Comparison of ENCODE assay signal across 13 cellular contexts in the genomic region with DNA sequence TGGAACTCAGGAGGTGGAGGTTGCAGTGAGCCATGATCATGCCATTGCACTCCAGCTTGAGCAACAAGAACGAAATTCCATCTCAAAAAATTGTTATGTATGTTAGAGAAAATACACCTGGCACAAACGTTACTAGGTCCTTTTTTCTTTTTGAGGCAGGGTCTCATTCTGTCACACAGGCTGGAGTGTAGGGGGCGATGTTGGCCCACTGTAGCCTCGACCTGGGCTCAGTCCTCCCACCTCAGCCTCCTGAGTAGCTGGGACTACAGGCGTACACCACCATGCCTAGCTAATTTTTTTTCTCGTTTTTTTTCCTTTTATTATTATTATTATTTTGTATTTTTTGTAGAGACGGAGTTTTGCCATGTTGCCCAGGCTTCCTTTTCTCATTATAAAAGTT. TPM values are rescaled to one million over a fixed set of nuclear protein-coding genes. Genes with fewer than 3 reads are reported as not detected.
A peak's percentile ranks its signal among the peaks of the same experiment; 100 is the strongest.
DNase-seq lines count a peak whose midpoint lies in the region; ATAC-seq, FAIRE-seq and TF ChIP-seq lines count a peak whose summit lies in the region.
"Had no signal": no experiment of that assay in that cellular context is flagged by ENCODE, and none has a peak within 500 bp of the region (broad histone marks: within the 10 kb centered on the region; RNA-seq: fewer than 3 reads in every experiment).

No MANE protein-coding gene starts in this region.

- no peak for DNase-seq in natural killer cell
- no peak for DNase-seq in natural killer cell treated with Interleukin-12 subunit alpha and Interleukin-12 subunit beta and Interleukin-15 and Interleukin-18, amount 100 ng/mL, for 72 hours (ENCODE audit: low spot score)
- peak; percentile 32 for DNase-seq in dermis blood vessel endothelial cell
- DNase-seq in SIG-M5 treated with dmso at 0.1 percent for 504 hours (lab: John Stamatoyannopoulos, UW; ENCODE audit: unreplicated experiment), result no peak
- no peak for DNase-seq in amniotic stem cell (lab: John Stamatoyannopoulos, UW)
- DNase-seq in frontal cortex (ENCODE audit: low spot score in 2 of 2), result no peak
- no peak for DNase-seq in vagina (ENCODE audit: extremely low spot score in 2 of 2)
- DNase-seq: activated naive CD8-positive, alpha-beta T cell treated with anti-CD3 and anti-CD28 coated beads, Interleukin-2, amount 10 ng/mL, durations not matched to agents 7 days and 5 days; hippocampal formation had no signal

- no peak overlapping the region for H3K4me3 Mint-ChIP-seq in natural killer cell
- no peak overlapping the region for H3K4me3 Mint-ChIP-seq in natural killer cell treated with Interleukin-12 subunit alpha and Interleukin-12 subunit beta and Interleukin-15 and Interleukin-18, amount 100 ng/mL, for 72 hours
- H3K4me3 Mint-ChIP-seq: activated naive CD8-positive, alpha-beta T cell treated with anti-CD3 and anti-CD28 coated beads, Interleukin-2, amount 10 ng/mL, durations not matched to agents 7 days and 5 days; stimulated activated naive CD8-positive, alpha-beta T cell treated with anti-CD3 and anti-CD28 coated beads, Interleukin-15, Interleukin-2, amounts not matched to agents 100 ng/mL and 50 ng/mL, for 24 hours had no signal

- H3K4me1 ChIP-seq in vagina, result peaks cover 16% of the 10 kb centered on the region

- no peak for ATAC-seq in natural killer cell
- no peak for ATAC-seq in natural killer cell treated with Interleukin-12 subunit alpha and Interleukin-12 subunit beta and Interleukin-15 and Interleukin-18, amount 100 ng/mL, for 72 hours

- no peaks in the 10 kb centered on the region for H3K27me3 Mint-ChIP-seq in natural killer cell (ENCODE audit: low read depth in 2 of 2)
- H3K27me3 Mint-ChIP-seq in natural killer cell treated with Interleukin-12 subunit alpha and Interleukin-12 subunit beta and Interleukin-15 and Interleukin-18, amount 100 ng/mL, for 72 hours, result no peaks in the 10 kb centered on the region
- H3K27me3 Mint-ChIP-seq: activated naive CD8-positive, alpha-beta T cell treated with anti-CD3 and anti-CD28 coated beads, Interleukin-2, amount 10 ng/mL, durations not matched to agents 7 days and 5 days; stimulated activated naive CD8-positive, alpha-beta T cell treated with anti-CD3 and anti-CD28 coated beads, Interleukin-15, Interleukin-2, amounts not matched to agents 100 ng/mL and 50 ng/mL, for 24 hours had no signal

- no peak for TF ChIP-seq POLR2A in vagina (IDR thresholded peaks at IDR 0.05)

- H3K4me3 ChIP-seq in vagina, result no peak overlapping the region
- H3K4me3 ChIP-seq: SK-N-MC had no signal

- FAIRE-seq in frontal cortex (lab: Jason Lieb, UNC), result no peak

- no peaks in the 10 kb centered on the region for H3K9me3 Mint-ChIP-seq in natural killer cell
- H3K9me3 Mint-ChIP-seq in natural killer cell treated with Interleukin-12 subunit alpha and Interleukin-12 subunit beta and Interleukin-15 and Interleukin-18, amount 100 ng/mL, for 72 hours, result no peaks in the 10 kb centered on the region
- H3K9me3 Mint-ChIP-seq: activated naive CD8-positive, alpha-beta T cell treated with anti-CD3 and anti-CD28 coated beads, Interleukin-2, amount 10 ng/mL, durations not matched to agents 7 days and 5 days; stimulated activated naive CD8-positive, alpha-beta T cell treated with anti-CD3 and anti-CD28 coated beads, Interleukin-15, Interleukin-2, amounts not matched to agents 100 ng/mL and 50 ng/mL, for 24 hours had no signal

- intact Hi-C loops in natural killer cell (cut with micrococcal nuclease), result no loop called here
- intact Hi-C loops in vagina (cut with DNase I), result no loop called here

- peaks cover 19 to 20% of the 10 kb centered on the region in 2 donors for H3K4me1 Mint-ChIP-seq in natural killer cell
- H3K4me1 Mint-ChIP-seq in natural killer cell treated with Interleukin-12 subunit alpha and Interleukin-12 subunit beta and Interleukin-15 and Interleukin-18, amount 100 ng/mL, for 72 hours (ENCODE audit: low read depth in 2 of 2), result peaks cover 18 to 30% of the 10 kb centered on the region in 2 donors

- H3K27me3 ChIP-seq in vagina, result no peaks in the 10 kb centered on the region

- TF ChIP-seq CTCF in natural killer cell (IDR thresholded peaks at IDR 0.05), result peak; percentile 10
- TF ChIP-seq CTCF in vagina (IDR thresholded peaks at IDR 0.05), result no peak

- no peak overlapping the region for H3K27ac ChIP-seq in vagina
- H3K27ac ChIP-seq: SK-N-MC had no signal

- no peak overlapping the region for H3K27ac Mint-ChIP-seq in natural killer cell
- H3K27ac Mint-ChIP-seq in natural killer cell treated with Interleukin-12 subunit alpha and Interleukin-12 subunit beta and Interleukin-15 and Interleukin-18, amount 100 ng/mL, for 72 hours, result no peak overlapping the region
- H3K27ac Mint-ChIP-seq: activated naive CD8-positive, alpha-beta T cell treated with anti-CD3 and anti-CD28 coated beads, Interleukin-2, amount 10 ng/mL, durations not matched to agents 7 days and 5 days; stimulated activated naive CD8-positive, alpha-beta T cell treated with anti-CD3 and anti-CD28 coated beads, Interleukin-15, Interleukin-2, amounts not matched to agents 100 ng/mL and 50 ng/mL, for 24 hours had no signal

- no peaks in the 10 kb centered on the region for H3K9me3 ChIP-seq in vagina

- no peaks in the 10 kb centered on the region for H3K36me3 Mint-ChIP-seq in natural killer cell
- H3K36me3 Mint-ChIP-seq in natural killer cell treated with Interleukin-12 subunit alpha and Interleukin-12 subunit beta and Interleukin-15 and Interleukin-18, amount 100 ng/mL, for 72 hours, result peaks cover 10% of the 10 kb centered on the region

- H3K36me3 ChIP-seq in vagina, result peaks cover 0 to 14% of the 10 kb centered on the region in 2 donors

TF ChIP-seq in PFSK-1, 5 proteins besides CTCF, POLR2A, EP300 and RAD21:
- TF ChIP-seq POLR2AphosphoS5 (IDR thresholded peaks at IDR 0.05; ENCODE audit: low read depth, low read length) (0 out of 2 replicates have a peak, but pooled peaks have one; percentile 19), TAF1 (IDR thresholded peaks at IDR 0.05; ENCODE audit: borderline replicate concordance, insufficient read depth, low read length) (no peak)
TF ChIP-seq in PFSK-1: peak in this region for 1.

RNA-seq across cellular contexts. Expression of a gene that starts 4.4 kb away (rescaled TPM):
- total RNA-seq in natural killer cell (10 to 100 TPM; 36.5 to 52.8 (median 40.0) TPM), dermis blood vessel endothelial cell (69.9 and 99.0 TPM in 2 replicates), frontal cortex (75.8 TPM), vagina (80.3 TPM)
- 100 to 1,000 TPM; 131 to 136 TPM for total RNA-seq in natural killer cell treated with Interleukin-12 subunit alpha and Interleukin-12 subunit beta and Interleukin-15 and Interleukin-18, amount 100 ng/mL, for 72 hours
- polyA plus RNA-seq in PFSK-1 (2012; ENCODE audit: insufficient read length, low read depth), result 206 TPM

RNA-seq across cellular contexts. Expression of a gene that starts 44.1 kb away (rescaled TPM):
- total RNA-seq in natural killer cell, result under 1 TPM in 1 of 3 donors, not detected in 2; 0.82 TPM
- not detected for total RNA-seq in natural killer cell treated with Interleukin-12 subunit alpha and Interleukin-12 subunit beta and Interleukin-15 and Interleukin-18, amount 100 ng/mL, for 72 hours
- not detected for polyA plus RNA-seq in PFSK-1 (2012; ENCODE audit: insufficient read length, low read depth)
- total RNA-seq in dermis blood vessel endothelial cell, result not detected in 2 replicates
- not detected for total RNA-seq in frontal cortex
- not detected for total RNA-seq in vagina
- total RNA-seq: activated naive CD8-positive, alpha-beta T cell treated with anti-CD3 and anti-CD28 coated beads, Interleukin-2, amount 10 ng/mL, durations not matched to agents 7 days and 5 days; osteoblast had no signal

RNA-seq across cellular contexts. Expression of a gene that starts 48.5 kb away (rescaled TPM):
- total RNA-seq in natural killer cell (10 to 100 TPM; 47.8 to 67.5 (median 59.3) TPM), dermis blood vessel endothelial cell (90.0 and 108 TPM in 2 replicates), frontal cortex (25.3 TPM), vagina (65.1 TPM)
- 10 to 100 TPM; 29.2 to 60.6 TPM for total RNA-seq in natural killer cell treated with Interleukin-12 subunit alpha and Interleukin-12 subunit beta and Interleukin-15 and Interleukin-18, amount 100 ng/mL, for 72 hours
- 16.9 TPM for polyA plus RNA-seq in PFSK-1 (2012; ENCODE audit: insufficient read length, low read depth)

RNA-seq across cellular contexts. Expression of a gene that starts 56.0 kb away (rescaled TPM):
- total RNA-seq in natural killer cell (100 to 1,000 TPM; 195 to 220 (median 218) TPM), dermis blood vessel endothelial cell (47.8 and 97.6 TPM in 2 replicates), frontal cortex (35.5 TPM), vagina (75.9 TPM)
- 100 to 1,000 TPM; 175 to 183 TPM for total RNA-seq in natural killer cell treated with Interleukin-12 subunit alpha and Interleukin-12 subunit beta and Interleukin-15 and Interleukin-18, amount 100 ng/mL, for 72 hours
- 138 TPM for polyA plus RNA-seq in PFSK-1 (2012; ENCODE audit: insufficient read length, low read depth)
